In the genomic region with DNA sequence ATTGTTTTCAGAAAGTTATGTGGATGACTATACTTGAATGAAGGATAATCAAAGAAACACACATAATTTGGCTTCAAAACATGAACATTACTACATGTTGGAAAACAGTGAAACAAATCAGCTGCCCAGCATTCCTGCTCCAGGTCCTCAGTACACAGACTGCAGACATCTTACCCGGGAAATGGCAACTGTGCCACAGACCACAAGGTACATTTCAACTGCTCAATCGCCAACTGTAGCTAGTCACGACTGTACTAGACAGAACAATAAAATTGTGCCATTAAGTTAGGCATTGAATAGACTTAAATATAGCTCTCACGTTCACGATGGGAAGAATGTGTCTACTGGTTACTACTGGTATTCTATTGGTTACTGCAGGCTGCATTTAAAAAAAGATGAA, we compare ENCODE assay signal across 1 cellular context.
TF ChIP-seq lines count a peak whose summit lies in the region.

No MANE protein-coding gene starts in this region.

TF ChIP-seq in HEK293T, 16 proteins besides CTCF, POLR2A, EP300 and RAD21 (continued from another document):
- TF ChIP-seq, protein P1, sequence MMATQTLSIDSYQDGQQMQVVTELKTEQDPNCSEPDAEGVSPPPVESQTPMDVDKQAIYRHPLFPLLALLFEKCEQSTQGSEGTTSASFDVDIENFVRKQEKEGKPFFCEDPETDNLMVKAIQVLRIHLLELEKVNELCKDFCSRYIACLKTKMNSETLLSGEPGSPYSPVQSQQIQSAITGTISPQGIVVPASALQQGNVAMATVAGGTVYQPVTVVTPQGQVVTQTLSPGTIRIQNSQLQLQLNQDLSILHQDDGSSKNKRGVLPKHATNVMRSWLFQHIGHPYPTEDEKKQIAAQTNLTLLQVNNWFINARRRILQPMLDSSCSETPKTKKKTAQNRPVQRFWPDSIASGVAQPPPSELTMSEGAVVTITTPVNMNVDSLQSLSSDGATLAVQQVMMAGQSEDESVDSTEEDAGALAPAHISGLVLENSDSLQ (IDR thresholded peaks at IDR 0.05) = no peak
- TF ChIP-seq HDGF (IDR thresholded peaks at IDR 0.05; ENCODE audit: borderline replicate concordance) (no peak), BHLHE40 (IDR thresholded peaks at IDR 0.05; ENCODE audit: borderline replicate concordance) (no peak)
